ENCODE assay signal across 8 cellular contexts in the genomic region with DNA sequence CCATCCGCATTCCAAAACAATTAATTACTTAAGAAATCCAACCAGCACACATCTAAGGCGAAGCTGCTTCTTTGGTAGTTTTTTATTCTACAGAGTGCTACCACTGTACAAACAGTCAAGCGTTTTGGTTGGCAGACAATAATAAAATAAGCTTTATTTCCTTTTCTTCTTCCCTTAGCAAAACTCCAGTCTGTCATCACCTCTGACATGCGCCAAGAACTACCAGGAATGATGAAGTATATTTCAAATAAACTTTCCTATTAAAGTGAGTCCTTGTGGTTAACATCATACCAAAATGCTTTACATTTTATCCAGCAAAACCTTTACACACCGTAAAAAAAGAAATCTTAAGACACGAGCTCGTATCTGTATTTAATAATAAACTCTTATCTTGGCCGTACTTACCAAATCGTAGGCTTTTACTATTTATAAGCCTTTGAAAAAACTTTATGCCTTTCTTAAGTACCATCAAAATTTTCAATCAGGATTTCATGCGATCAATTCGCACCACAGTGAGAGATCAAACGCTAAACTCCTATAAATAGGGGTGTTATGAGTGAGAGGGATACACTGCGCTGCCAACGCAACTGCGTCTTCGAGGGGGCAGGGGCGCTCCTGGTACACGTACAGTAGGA. TPM values are rescaled to one million over a fixed set of nuclear protein-coding genes. Genes with fewer than 3 reads are reported as not detected.
A peak's percentile ranks its signal among the peaks of the same experiment; 100 is the strongest.
DNase-seq lines count a peak whose midpoint lies in the region; ATAC-seq and TF ChIP-seq lines count a peak whose summit lies in the region.

No MANE protein-coding gene starts in this region.

- H3K9ac ChIP-seq in KMS-11 (peak overlapping the region; percentile 96; the same call in 1 of the 2 replicates), liver (ENCODE audit: low read depth in 1 of 2, low read length in 2 of 2) (peak overlapping the region; percentile 16 to 79)

- no peak for TF ChIP-seq CTCF in GM12875 (IDR thresholded peaks at IDR 0.05; ENCODE audit: borderline replicate concordance, insufficient read depth, low read depth, low read length)
- no peak for TF ChIP-seq CTCF in KMS-11 (conservative IDR thresholded peaks at IDR 0.05; ENCODE audit: low read depth, low read length)
- TF ChIP-seq CTCF in brain microvascular endothelial cell (IDR thresholded peaks at IDR 0.05; ENCODE audit: low read depth, low read length, missing control alignments) = no peak
- no peak for TF ChIP-seq CTCF in liver (IDR thresholded peaks at IDR 0.05; ENCODE audit: low read depth, low read length, missing input control)
- no peak for TF ChIP-seq CTCF in suprapubic skin (IDR thresholded peaks at IDR 0.05)

- WGBS in liver = 9% methylated on average over 18 of the region's 18 CpGs
- WGBS in suprapubic skin = 6% methylated on average over 18 of the region's 18 CpGs

- H3K27me3 ChIP-seq in KMS-11 (ENCODE audit: insufficient read depth, low read depth) (no peaks in the 10 kb centered on the region), brain microvascular endothelial cell (replicated peaks) (no peaks in the 10 kb centered on the region), liver (ENCODE audit: control insufficient read depth in 4 of 4, insufficient read depth in 4 of 4, low read length in 3 of 4) (no peaks in the 10 kb centered on the region), suprapubic skin (no peaks in the 10 kb centered on the region)

- peak; percentile 25 to 29 for TF ChIP-seq RAD21 in liver (IDR thresholded peaks at IDR 0.05)

- TF ChIP-seq POLR2A in suprapubic skin (IDR thresholded peaks at IDR 0.05) = no peak

- no peak for ATAC-seq in HG03280 (IDR thresholded peaks at IDR 0.05; ENCODE audit: unreplicated experiment)

- peak overlapping the region; percentile 32; the same call in 1 of the 2 replicates for H2AFZ ChIP-seq in KMS-11 (ENCODE audit: low read depth)

- in situ Hi-C loops in brain microvascular endothelial cell (cut with HindIII; ENCODE audit: low pct_ligation_motif_present, low sequenced_read_pairs) = no loop called here

- H3K9me3 ChIP-seq in liver (ENCODE audit: control insufficient read depth in 4 of 4, low read length in 3 of 4) (no peaks in the 10 kb centered on the region), suprapubic skin (no peaks in the 10 kb centered on the region)

- H4K20me1 ChIP-seq in KMS-11 (ENCODE audit: insufficient read depth) = peaks cover 43% of the 10 kb centered on the region

- TF ChIP-seq EP300 in suprapubic skin (IDR thresholded peaks at IDR 0.05) = no peak

- peak overlapping the region; percentile 98 for H3K4me2 ChIP-seq in KMS-11

- peak overlapping the region; percentile 92 for H3K27ac ChIP-seq in KMS-11
- peak overlapping the region; percentile 81 for H3K27ac ChIP-seq in brain microvascular endothelial cell
- H3K27ac ChIP-seq in liver (ENCODE audit: low read depth in 1 of 2, low read length in 2 of 2) = peak overlapping the region; percentile 93 to 98
- peak overlapping the region; percentile 100 for H3K27ac ChIP-seq in suprapubic skin

- peaks cover 57% of the 10 kb centered on the region for H3K79me2 ChIP-seq in KMS-11 (ENCODE audit: insufficient read depth, low read depth)

- H3K4me1 ChIP-seq in KMS-11 (ENCODE audit: low read depth, poor library complexity, severe bottlenecking) (peaks cover 55% of the 10 kb centered on the region), liver (ENCODE audit: control insufficient read depth in 4 of 4, insufficient read depth in 4 of 4, low read length in 3 of 4) (peaks cover 7 to 49% (median 30%) of the 10 kb centered on the region in 4 donors), suprapubic skin (peaks cover 53% of the 10 kb centered on the region)

- no peaks in the 10 kb centered on the region for H3K36me3 ChIP-seq in KMS-11 (ENCODE audit: insufficient read depth)
- H3K36me3 ChIP-seq in brain microvascular endothelial cell (replicated peaks) = no peaks in the 10 kb centered on the region
- H3K36me3 ChIP-seq in liver (ENCODE audit: control insufficient read depth in 4 of 4, insufficient read depth in 3 of 4, low read depth in 1 of 4, low read length in 3 of 4) = no peaks in the 10 kb centered on the region
- no peaks in the 10 kb centered on the region for H3K36me3 ChIP-seq in suprapubic skin

- H3K4me3 ChIP-seq in GM12875 (ENCODE audit: low read depth, low read length) (peak overlapping the region; percentile 83), KMS-11 (IDR thresholded peaks at IDR 0.05; ENCODE audit: insufficient read depth, low read depth, low read length) (peak overlapping the region; percentile 83), brain microvascular endothelial cell (ENCODE audit: low read depth, low read length) (peak overlapping the region; percentile 77), liver (ENCODE audit: low read depth in 1 of 3, low read length in 3 of 3) (peak overlapping the region; percentile 73 to 82 (median 80)), suprapubic skin (peak overlapping the region; percentile 97)

- DNase-seq in brain microvascular endothelial cell (no peak), suprapubic skin (ENCODE audit: low spot score in 2 of 2) (no peak), NCI-H2029 (lab: John Stamatoyannopoulos, UW) (no peak), A172 (ENCODE audit: low spot score) (no peak)

TF ChIP-seq in liver, 16 proteins besides CTCF, POLR2A, EP300 and RAD21:
- TF ChIP-seq NR2F2 (IDR thresholded peaks at IDR 0.05) (no peak), YY1 (IDR thresholded peaks at IDR 0.05) (peak; percentile 20), HNF4A (conservative IDR thresholded peaks at IDR 0.05) (peak in 1 of 2 donors; percentile 2), FOXA2 (IDR thresholded peaks at IDR 0.05) (no peak), HNF4G (IDR thresholded peaks at IDR 0.05) (no peak)
TF ChIP-seq in liver: peak in this region for 2.

RNA-seq across cellular contexts. Expression of gene ATL2, which starts 1.2 kb away (rescaled TPM):
- total RNA-seq in liver (100 to 1,000 TPM in 1 of 2 donors, 10 to 100 TPM in 1; 66.4 to 163 TPM), suprapubic skin (100 to 1,000 TPM; 144 to 230 (median 170) TPM)
- polyA plus RNA-seq in liver = 10 to 100 TPM; 21.0 to 25.1 TPM
- total RNA-seq in A172 (2014; rRNA removed; shearing (Covaris generic)) = 90.7 and 91.2 TPM in 2 replicates
